ENCODE assay signal across 2 cellular contexts in genomic region chr1:151539321-151540020, GRCh38.
TF ChIP-seq lines count a peak whose summit lies in the region.

No MANE protein-coding gene starts in this region.

TF ChIP-seq in Ishikawa, 13 proteins besides CTCF, POLR2A, EP300 and RAD21 (continued from another document):
- TF ChIP-seq CREB1 (IDR thresholded peaks at IDR 0.05; ENCODE audit: low read depth) (0 out of 2 replicates have a peak, but pooled peaks have one; percentile 26), USF1 (IDR thresholded peaks at IDR 0.05) (no peak), TEAD4 (IDR thresholded peaks at IDR 0.05) (peak; percentile 50; the same call in 1 of the 2 replicates), FOXM1 (IDR thresholded peaks at IDR 0.05; ENCODE audit: borderline replicate concordance, low read depth) (peak; percentile 83), YY1 (IDR thresholded peaks at IDR 0.05; ENCODE audit: low read depth) (0 out of 2 replicates have a peak, but pooled peaks have one; percentile 12), CEBPB (IDR thresholded peaks at IDR 0.05) (no peak), TCF12 (IDR thresholded peaks at IDR 0.05; ENCODE audit: low read depth) (peak; percentile 92)

TF ChIP-seq in K562, 482 proteins besides CTCF, POLR2A, EP300 and RAD21 (continued from another document and continues in another):
- no peak for TF ChIP-seq EGR1 (conservative IDR thresholded peaks at IDR 0.05)
- no peak for TF ChIP-seq SFPQ (IDR thresholded peaks at IDR 0.05; ENCODE audit: low read depth, low read length)
- no peak for TF ChIP-seq ZNF512 (tag; IDR thresholded peaks at IDR 0.05)
- TF ChIP-seq FOXJ3 (CRISPR knock-in tag; IDR thresholded peaks at IDR 0.05), result no peak
- peak in 1 of 2 experiments; percentile 52; a peak in 2 of 4 replicates for TF ChIP-seq TRIM24 (IDR thresholded peaks at IDR 0.05)
- no peak for TF ChIP-seq PHTF2 (CRISPR knock-in tag; IDR thresholded peaks at IDR 0.05)
- peak; percentile 93 to 100 for TF ChIP-seq SRF (CRISPR knock-in tag; IDR thresholded peaks at IDR 0.05)
- TF ChIP-seq ETS1 (conservative IDR thresholded peaks at IDR 0.05; ENCODE audit: control insufficient read depth, low read depth, low read length), result no peak
- no peak for TF ChIP-seq ZNF717 (CRISPR knock-in tag; IDR thresholded peaks at IDR 0.05)
- 0 out of 2 replicates have a peak, but pooled peaks have one; percentile 47 for TF ChIP-seq ZNF584 (CRISPR knock-in tag; IDR thresholded peaks at IDR 0.05; ENCODE audit: low read depth)
- TF ChIP-seq ZBTB43 (CRISPR knock-in tag; IDR thresholded peaks at IDR 0.05), result no peak
- no peak for TF ChIP-seq HMGN3 (IDR thresholded peaks at IDR 0.05; ENCODE audit: borderline replicate concordance, extremely low read depth, insufficient read length, low read depth, low read length)
- TF ChIP-seq ZNF277 (CRISPR knock-in tag; IDR thresholded peaks at IDR 0.05; ENCODE audit: borderline replicate concordance), result no peak
- no peak for TF ChIP-seq POLR2G (IDR thresholded peaks at IDR 0.05; ENCODE audit: low read depth, low read length)
- TF ChIP-seq KAT8 (IDR thresholded peaks at IDR 0.05; ENCODE audit: low read depth), result no peak
- no peak for TF ChIP-seq HDAC1 (IDR thresholded peaks at IDR 0.05)
- no peak for TF ChIP-seq FOXP4 (CRISPR knock-in tag; IDR thresholded peaks at IDR 0.05; ENCODE audit: borderline replicate concordance)
- no peak for TF ChIP-seq RBM14 (IDR thresholded peaks at IDR 0.05; ENCODE audit: borderline replicate concordance, insufficient read depth, low read depth, low read length)
- no peak for TF ChIP-seq RB1 (IDR thresholded peaks at IDR 0.05; ENCODE audit: low read depth)
- TF ChIP-seq IFI16 (CRISPR knock-in tag; IDR thresholded peaks at IDR 0.05), result no peak
- peak; percentile 52 for TF ChIP-seq BHLHE40 (IDR thresholded peaks at IDR 0.05; ENCODE audit: low read length)
- TF ChIP-seq ZBTB1 (CRISPR knock-in tag; IDR thresholded peaks at IDR 0.05; ENCODE audit: borderline replicate concordance, low read depth), result no peak
- TF ChIP-seq NFIX (CRISPR knock-in tag; IDR thresholded peaks at IDR 0.05; ENCODE audit: low read depth), result no peak
- no peak for TF ChIP-seq ZNF280A (IDR thresholded peaks at IDR 0.05; ENCODE audit: low read depth, partially characterized antibody)
- no peak for TF ChIP-seq NELFE (IDR thresholded peaks at IDR 0.05; ENCODE audit: insufficient read depth, insufficient read length)
- TF ChIP-seq OTX1 (CRISPR knock-in tag; IDR thresholded peaks at IDR 0.05), result no peak
- no peak for TF ChIP-seq FOXA3 (CRISPR knock-in tag; conservative IDR thresholded peaks at IDR 0.05 in 1 of 2, IDR thresholded peaks at IDR 0.05 in 1 of 2)
- TF ChIP-seq ZZZ3 (IDR thresholded peaks at IDR 0.05), result no peak
- TF ChIP-seq ZNF589 (CRISPR knock-in tag; IDR thresholded peaks at IDR 0.05; ENCODE audit: low read depth), result 0 out of 2 replicates have a peak, but pooled peaks have one; percentile 2
- TF ChIP-seq ZNF766 (CRISPR knock-in tag; conservative IDR thresholded peaks at IDR 0.05), result peak; percentile 86; the same call in 1 of the 2 replicates
- TF ChIP-seq EWSR1 (IDR thresholded peaks at IDR 0.05; ENCODE audit: borderline replicate concordance, low read depth, partially characterized antibody), result no peak
- no peak for TF ChIP-seq SAP30 (IDR thresholded peaks at IDR 0.05; ENCODE audit: borderline replicate concordance, insufficient read depth, low read depth, low read length, poor library complexity, severe bottlenecking)
- no peak for TF ChIP-seq PPARD (CRISPR knock-in tag; IDR thresholded peaks at IDR 0.05)
- peak; percentile 45; the same call in 1 of the 2 replicates for TF ChIP-seq JUND (IDR thresholded peaks at IDR 0.05; ENCODE audit: borderline replicate concordance, low read depth, low read length)
- TF ChIP-seq JUND (tag; IDR thresholded peaks at IDR 0.05; ENCODE audit: borderline replicate concordance, low read depth, low read length), result peak; percentile 49; the same call in 2 of the 3 replicates
- TF ChIP-seq MITF (IDR thresholded peaks at IDR 0.05), result no peak
- TF ChIP-seq E2F5 (CRISPR knock-in tag; IDR thresholded peaks at IDR 0.05), result no peak
- TF ChIP-seq USF1 (CRISPR knock-in tag; IDR thresholded peaks at IDR 0.05), result no peak
- no peak for TF ChIP-seq ZKSCAN8 (CRISPR knock-in tag; IDR thresholded peaks at IDR 0.05)
- TF ChIP-seq ZNF644 (tag; IDR thresholded peaks at IDR 0.05; ENCODE audit: low read depth), result peak; percentile 77; the same call in 1 of the 2 replicates
- TF ChIP-seq FOXK1 (CRISPR knock-in tag; IDR thresholded peaks at IDR 0.05; ENCODE audit: borderline replicate concordance), result no peak
- TF ChIP-seq TSC22D4 (tag; IDR thresholded peaks at IDR 0.05), result no peak
- TF ChIP-seq TFAP4 (CRISPR knock-in tag; IDR thresholded peaks at IDR 0.05; ENCODE audit: borderline replicate concordance), result peak; percentile 40; the same call in 1 of the 2 replicates
- TF ChIP-seq TAF15 (IDR thresholded peaks at IDR 0.05; ENCODE audit: low read depth, low read length), result no peak
- no peak for TF ChIP-seq ELF2 (CRISPR knock-in tag; IDR thresholded peaks at IDR 0.05)
- no peak for TF ChIP-seq XRCC4 (IDR thresholded peaks at IDR 0.05; ENCODE audit: extremely low read depth, insufficient read depth, insufficient read length)
- no peak for TF ChIP-seq MECOM (CRISPR knock-in tag; IDR thresholded peaks at IDR 0.05)
